14 cellular contexts compared by ENCODE assay signal in the genomic region with DNA sequence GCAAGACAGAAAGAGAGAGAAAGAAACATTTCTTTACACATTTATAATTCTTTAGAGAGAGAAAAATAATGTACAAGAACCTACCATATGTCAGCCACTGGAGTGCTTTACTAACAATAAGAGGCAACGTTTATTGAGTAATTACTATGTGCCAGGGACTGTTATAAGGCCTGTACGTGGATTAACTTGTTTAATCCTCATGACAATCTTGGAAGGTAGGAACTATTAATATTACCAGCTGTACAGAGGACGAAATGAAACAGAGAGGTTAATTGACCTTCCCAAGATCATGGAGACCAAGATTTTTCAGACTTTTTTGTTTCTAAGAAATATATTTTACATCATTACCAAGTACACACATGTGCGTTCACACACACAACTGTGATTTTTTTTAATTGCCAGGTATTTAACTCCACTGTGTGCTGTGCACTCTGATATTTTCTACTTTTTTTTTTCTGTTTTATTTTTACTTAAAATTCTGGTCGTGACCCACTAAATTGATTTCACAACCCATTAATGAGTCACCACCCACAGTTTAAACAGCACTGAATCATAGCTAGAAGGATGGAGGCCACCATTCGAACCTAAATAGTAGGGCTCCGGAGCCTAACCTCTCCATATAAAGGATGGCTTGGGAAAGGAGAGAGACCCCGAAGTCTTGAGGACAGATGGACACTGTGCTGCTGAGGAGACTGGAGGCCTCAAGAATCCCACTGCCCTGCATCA. TPM values are rescaled to one million over a fixed set of nuclear protein-coding genes. Genes with fewer than 3 reads are reported as not detected.
DNase-seq lines count a peak whose midpoint lies in the region; ATAC-seq and TF ChIP-seq lines count a peak whose summit lies in the region.
"Had no signal": no experiment of that assay in that cellular context is flagged by ENCODE, and none has a peak within 500 bp of the region (broad histone marks: within the 10 kb centered on the region; RNA-seq: fewer than 3 reads in every experiment).

No MANE protein-coding gene starts in this region.

- H3K9ac ChIP-seq in HCT116 (ENCODE audit: low read length): no peak overlapping the region

- peak overlapping the region; percentile 6; the same call in 1 of the 2 replicates for H3K4me2 ChIP-seq in HCT116 (ENCODE audit: low read length)

- no peaks in the 10 kb centered on the region for H3K9me2 ChIP-seq in HCT116 (ENCODE audit: insufficient read depth)

- TF ChIP-seq POLR2A in HCT116 (IDR thresholded peaks at IDR 0.05; ENCODE audit: borderline replicate concordance, extremely low read depth, insufficient read depth, insufficient read length): no peak
- TF ChIP-seq POLR2A in suprapubic skin (IDR thresholded peaks at IDR 0.05): no peak
- TF ChIP-seq POLR2A in heart left ventricle (IDR thresholded peaks at IDR 0.05): no peak

- H3K79me2 ChIP-seq in HCT116 (ENCODE audit: insufficient read depth, low read length): no peaks in the 10 kb centered on the region

- no peak for TF ChIP-seq EP300 in suprapubic skin (IDR thresholded peaks at IDR 0.05)

- no peak for TF ChIP-seq CTCF in HCT116 (IDR thresholded peaks at IDR 0.05 in 2 of 3, conservative IDR thresholded peaks at IDR 0.05 in 1 of 3; ENCODE audit: borderline replicate concordance in 1 of 3, insufficient read depth in 1 of 3, low read depth in 2 of 3, low read length in 2 of 3)
- TF ChIP-seq CTCF in suprapubic skin (IDR thresholded peaks at IDR 0.05): no peak
- no peak for TF ChIP-seq CTCF in heart left ventricle (IDR thresholded peaks at IDR 0.05)
- no peak for TF ChIP-seq CTCF in A673 (conservative IDR thresholded peaks at IDR 0.05; ENCODE audit: low read depth, low read length)

- H3K27me3 ChIP-seq in HCT116 (ENCODE audit: insufficient read depth, low read length): no peaks in the 10 kb centered on the region
- H3K27me3 ChIP-seq in SJSA1 (replicated peaks): no peaks in the 10 kb centered on the region
- peaks cover 5% of the 10 kb centered on the region for H3K27me3 ChIP-seq in suprapubic skin
- H3K27me3 ChIP-seq in heart left ventricle: peaks cover 0 to 22% (median 0%) of the 10 kb centered on the region in 9 donors
- H3K27me3 ChIP-seq in A673 (replicated peaks; ENCODE audit: insufficient read depth, low read depth, low read length, poor library complexity): no peaks in the 10 kb centered on the region
- H3K27me3 ChIP-seq: ovary had no signal

- H3K4me1 ChIP-seq in HCT116 (ENCODE audit: control insufficient read depth in 1 of 2, insufficient read depth in 2 of 2, low read length in 2 of 2): peaks cover 0 to 22% of the 10 kb centered on the region in 2 experiments; a peak in 2 of 4 replicates
- H3K4me1 ChIP-seq in SJSA1 (replicated peaks): peaks cover 64% of the 10 kb centered on the region
- H3K4me1 ChIP-seq in suprapubic skin: peaks cover 34% of the 10 kb centered on the region
- peaks cover 0 to 42% (median 20%) of the 10 kb centered on the region in 12 donors for H3K4me1 ChIP-seq in heart left ventricle
- peaks cover 20% of the 10 kb centered on the region for H3K4me1 ChIP-seq in A673 (ENCODE audit: insufficient read depth, low read length, poor library complexity, severe bottlenecking)

- CTCF ChIA-PET in HCT116 (lab: Charles Lee) (interaction anchor here (0.9 to 1.5 kb wide), 2 partner anchors 9 to 11 kb away, joined by 4 to 7 read pairs; no protein-coding TSS in a partner anchor), A673 (lab: Charles Lee) (interaction anchor here (0.9 to 1.7 kb wide), 2 partner anchors 16 to 59 kb away, joined by 4 to 5 read pairs; no protein-coding TSS in a partner anchor)

- POLR2A ChIA-PET in HCT116 (lab: Charles Lee): no interaction called here
- POLR2A ChIA-PET in A673 (lab: Charles Lee; ENCODE audit: low non-redundant PET): no interaction called here

- intact Hi-C loops in HCT116 (cut with micrococcal nuclease): no loop called here
- intact Hi-C loops in heart left ventricle (cut with DNase I): loop anchor here in 2 of 10 donors (5.0 to 10.0 kb wide), 2 partner anchors 57 to 174 kb away; partner anchors contain the start of gene PHF21A (in 1 of the 2)
- intact Hi-C loops in A673 (cut with micrococcal nuclease; ENCODE audit: unreplicated experiment): loop anchor here (5.0 kb wide), 1 partner anchor 57 kb away; no protein-coding TSS in a partner anchor

- RAD21 ChIA-PET in HCT116 (lab: Charles Lee; ENCODE audit: low non-redundant PET in 1 of 2, low total read pairs in 2 of 2, uncharacterized antibody in 2 of 2, unreplicated experiment in 2 of 2): interaction anchor here in 1 of 2 experiments (0.6 kb wide), 1 partner anchor 452 kb away, joined by 3 read pairs; no protein-coding TSS in a partner anchor

- H3K36me3 ChIP-seq in HCT116 (ENCODE audit: control insufficient read depth in 1 of 2, insufficient read depth in 2 of 2, low read length in 2 of 2) (no peaks in the 10 kb centered on the region), SJSA1 (peaks cover 66% of the 10 kb centered on the region), suprapubic skin (no peaks in the 10 kb centered on the region), heart left ventricle (peaks cover 0 to 12% (median 0%) of the 10 kb centered on the region in 9 donors), A673 (ENCODE audit: insufficient read depth, low read length, poor library complexity, severe bottlenecking) (no peaks in the 10 kb centered on the region)
- H3K36me3 ChIP-seq: ovary had no signal

- ATAC-seq in HCT116 (no peak), heart left ventricle (no peak), HG02870 (IDR thresholded peaks at IDR 0.05; ENCODE audit: unreplicated experiment) (no peak)

- H3K27ac ChIP-seq in HCT116 (ENCODE audit: low read depth, low read length): no peak overlapping the region
- peak overlapping the region; percentile 41 for H3K27ac ChIP-seq in SJSA1
- H3K27ac ChIP-seq in suprapubic skin: peak overlapping the region; percentile 12
- no peak overlapping the region for H3K27ac ChIP-seq in heart left ventricle
- H3K27ac ChIP-seq in A673 (ENCODE audit: low read depth, low read length, poor library complexity, severe bottlenecking): no peak overlapping the region
- H3K27ac ChIP-seq: left ventricle myocardium inferior, ovary had no signal

- TF ChIP-seq RAD21 in HCT116 (IDR thresholded peaks at IDR 0.05; ENCODE audit: low read depth): no peak

- 52% methylated on average over 8 of the region's 8 CpGs for WGBS in suprapubic skin
- 73 to 88% (median 85%) methylated on average over 8 of the region's 8 CpGs for WGBS in heart left ventricle, 4 donors

- H2AFZ ChIP-seq in HCT116 (ENCODE audit: low read depth, low read length, poor library complexity, severe bottlenecking): no peak overlapping the region

- BruUV-seq in HCT116 (replicated peaks; lab: Mats Ljungman, UMichigan) (no TSS peak), A673 (replicated peaks; lab: Mats Ljungman, UMichigan) (no TSS peak)

- H3K9me3 ChIP-seq in HCT116 (ENCODE audit: control insufficient read depth in 1 of 2, insufficient read depth in 1 of 2, low read depth in 1 of 2, low read length in 2 of 2) (no peaks in the 10 kb centered on the region), SJSA1 (replicated peaks) (no peaks in the 10 kb centered on the region), suprapubic skin (no peaks in the 10 kb centered on the region), heart left ventricle (no peaks in the 10 kb centered on the region), A673 (ENCODE audit: low read depth, low read length, poor library complexity, severe bottlenecking) (no peaks in the 10 kb centered on the region)
- H3K9me3 ChIP-seq: left ventricle myocardium inferior, ovary had no signal

- DNase-seq in HCT116 (ENCODE audit: low read depth, low spot score) (no peak), SJSA1 (ENCODE audit: low read depth in 1 of 2, low spot score in 2 of 2) (peak in 1 of 2 experiments; percentile 68), fibroblast of peridontal ligament (ENCODE audit: extremely low read depth) (peak; percentile 92), suprapubic skin (ENCODE audit: low spot score in 2 of 2) (no peak), heart left ventricle (no peak), A673 (ENCODE audit: low spot score) (no peak), NCI-H510A treated with DMSO at 0.1 percent for 48 hours (lab: John Stamatoyannopoulos, UW) (no peak)
- DNase-seq: DND-41; left ventricle myocardium inferior; NCI-H187; ovary; stimulated activated CD4-positive, alpha-beta T cell treated with anti-CD3 and anti-CD28 coated beads, Interleukin-1b, Interleukin-23, amount 100 ng/mL, for 48 hours; T-helper 9 cell had no signal

- H4K20me1 ChIP-seq in HCT116 (ENCODE audit: insufficient read depth): no peaks in the 10 kb centered on the region

- H3K4me3 ChIP-seq in HCT116 (replicated peaks in 1 of 2; ENCODE audit: low read depth in 1 of 2, low read length in 2 of 2) (no peak overlapping the region), SJSA1 (no peak overlapping the region), suprapubic skin (no peak overlapping the region), heart left ventricle (no peak overlapping the region), A673 (ENCODE audit: low read depth, low read length, poor library complexity, severe bottlenecking) (no peak overlapping the region)
- H3K4me3 ChIP-seq: left ventricle myocardium inferior, ovary had no signal

TF ChIP-seq in HCT116, 20 proteins besides CTCF, POLR2A, EP300 and RAD21:
- TF ChIP-seq JUND (IDR thresholded peaks at IDR 0.05): no peak
- peak; percentile 32; the same call in 1 of the 2 replicates for TF ChIP-seq FOSL1 (IDR thresholded peaks at IDR 0.05; ENCODE audit: low read depth)
TF ChIP-seq in HCT116: peak in this region for 1.

RNA-seq across cellular contexts. Expression of gene CREB3L1, which starts 21.4 kb away (rescaled TPM):
- total RNA-seq in HCT116 (2021; ENCODE audit: unreplicated experiment) (0.37 TPM), suprapubic skin (1 to 10 TPM in 2 of 4 donors, under 1 TPM in 2; 0.79 to 2.3 (median 1.5) TPM), heart left ventricle (10 to 100 TPM; 15.5 to 31.9 (median 23.3) TPM), A673 (2021) (3.5 and 10.7 TPM in 2 replicates)
- 0.29 and 0.30 TPM in 2 replicates for polyA plus RNA-seq in HCT116 (2012)
- total RNA-seq in SJSA1 (2014; rRNA removed; shearing (Covaris generic)): 12.1 and 22.7 TPM in 2 replicates
- polyA plus RNA-seq in heart left ventricle: 10 to 100 TPM in 1 of 2 donors, 1 to 10 TPM in 1; 7.4 to 30.9 TPM

RNA-seq across cellular contexts. Expression of gene DGKZ, which starts 48.4 kb away (rescaled TPM):
- total RNA-seq in HCT116 (2021; ENCODE audit: unreplicated experiment) (70.2 TPM), suprapubic skin (10 to 100 TPM; 60.5 to 91.0 (median 73.4) TPM), heart left ventricle (100 to 1,000 TPM in 1 of 9 donors, 10 to 100 TPM in 8; 57.9 to 114 (median 62.5) TPM), A673 (2021) (139 and 145 TPM in 2 replicates)
- polyA plus RNA-seq in HCT116 (2012): 67.3 and 69.5 TPM in 2 replicates
- 43.7 and 47.6 TPM in 2 replicates for total RNA-seq in SJSA1 (2014; rRNA removed; shearing (Covaris generic))
- 10 to 100 TPM; 41.7 to 59.5 TPM for polyA plus RNA-seq in heart left ventricle

Comparison
In these comparisons a context has a peak if more than half of its experiments do, and no peak if none do; other contexts are left out.
1. H3K27ac ChIP-seq: peak in SJSA1 (single experiment) and suprapubic skin (single experiment); none in HCT116 (single experiment), heart left ventricle (0 of 12) and A673 (single experiment).